In genomic region chr3:55729546-55729945, GRCh38 we compare ENCODE assay signal across 24 cellular contexts.
"Had no signal": no experiment of that assay in that cellular context is flagged by ENCODE, and none has a peak within 500 bp of the region (broad histone marks: within the 10 kb centered on the region; RNA-seq: fewer than 3 reads in every experiment).

No MANE protein-coding gene starts in this region.

- H3K27ac Mint-ChIP-seq: mesothelial cell of epicardium had no signal

- H3K36me3 Mint-ChIP-seq: mesothelial cell of epicardium had no signal

- H3K27ac ChIP-seq: coronary artery, dorsolateral prefrontal cortex, esophagus squamous epithelium, gastrocnemius medialis, heart right ventricle, left lung, lower lobe of right lung had no signal

- H3K9me3 ChIP-seq: esophagus squamous epithelium, gastrocnemius medialis, heart right ventricle, left lung, lower lobe of right lung, mucosa of descending colon had no signal

- DNase-seq: dermis blood vessel endothelial cell; dorsolateral prefrontal cortex; effector CD4-positive, alpha-beta T cell; effector memory CD4-positive, alpha-beta T cell; esophagus squamous epithelium; foreskin fibroblast; foreskin melanocyte; gastrocnemius medialis; glutamatergic neuron; head of caudate nucleus; heart right ventricle; hippocampal formation; left cardiac atrium; left lung; left ventricle myocardium superior; lower lobe of right lung; mesenchymal stem cell; mucosa of descending colon had no signal

- H3K36me3 ChIP-seq: esophagus squamous epithelium, gastrocnemius medialis, heart right ventricle, left lung, lower lobe of right lung had no signal

- FAIRE-seq: colon, endothelial cell of umbilical vein, islet of Langerhans, keratinocyte had no signal

- H3K4me1 ChIP-seq: esophagus squamous epithelium, gastrocnemius medialis, heart right ventricle, left lung, lower lobe of right lung had no signal

- H3K9me3 Mint-ChIP-seq: mesothelial cell of epicardium had no signal

- H3K4me3 Mint-ChIP-seq: mesothelial cell of epicardium had no signal

- ATAC-seq: gastrocnemius medialis, heart right ventricle, left cardiac atrium, left lung, left ventricle myocardium superior, lower lobe of right lung, mucosa of descending colon had no signal

- H3K27me3 ChIP-seq: dorsolateral prefrontal cortex, esophagus squamous epithelium, gastrocnemius medialis, left lung had no signal

- H3K4me3 ChIP-seq: coronary artery, dorsolateral prefrontal cortex, esophagus squamous epithelium, gastrocnemius medialis, heart right ventricle, left lung, lower lobe of right lung, mucosa of descending colon had no signal
